Comparison of ENCODE assay signal across 8 cellular contexts in genomic region chr5:154197801-154198461, GRCh38. TPM values are rescaled to one million over a fixed set of nuclear protein-coding genes. Genes with fewer than 3 reads are reported as not detected.
DNase-seq lines count a peak whose midpoint lies in the region; ATAC-seq lines count a peak whose summit lies in the region.

No MANE protein-coding gene starts in this region.

- intact Hi-C loops in activated T-helper 2 cell treated with anti-CD3 and anti-CD28 coated beads, Interferon-gamma antibody, Interleukin-2, Interleukin-4, amounts not matched to agents 10 μg/mL and 5 μg/mL and 100 μg/mL, durations not matched to agents 14 hours and 24 hours and 36 hours (cut with micrococcal nuclease): loop anchor here (1.0 to 10.0 kb wide), 7 partner anchors 8 to 557 kb away; partner anchors contain the start of genes GALNT10, LARP1 and SAP30L
- intact Hi-C loops in posterior cingulate gyrus (cut with DNase I): loop anchor here (10.0 kb wide), 1 partner anchor 107 kb away; no protein-coding TSS in a partner anchor

- no peaks in the 10 kb centered on the region for H3K27me3 ChIP-seq in HAP-1 (ENCODE audit: low read depth)

- ATAC-seq in GM21619 (IDR thresholded peaks at IDR 0.05; ENCODE audit: unreplicated experiment) (peak; percentile 39), HG03039 (IDR thresholded peaks at IDR 0.05; ENCODE audit: unreplicated experiment) (no peak)

- in situ Hi-C loops in HAP-1 (cut with MboI; ENCODE audit: low sequenced_read_pairs): no loop called here

- H3K9me3 Mint-ChIP-seq in activated T-helper 2 cell treated with anti-CD3 and anti-CD28 coated beads, Interferon-gamma antibody, Interleukin-2, Interleukin-4, amounts not matched to agents 10 μg/mL and 5 μg/mL and 100 μg/mL, durations not matched to agents 14 hours and 24 hours and 36 hours: no peaks in the 10 kb centered on the region

- peaks cover 52% of the 10 kb centered on the region for H3K4me1 Mint-ChIP-seq in activated T-helper 2 cell treated with anti-CD3 and anti-CD28 coated beads, Interferon-gamma antibody, Interleukin-2, Interleukin-4, amounts not matched to agents 10 μg/mL and 5 μg/mL and 100 μg/mL, durations not matched to agents 14 hours and 24 hours and 36 hours (ENCODE audit: low read depth)

- H3K27ac Mint-ChIP-seq in activated T-helper 2 cell treated with anti-CD3 and anti-CD28 coated beads, Interferon-gamma antibody, Interleukin-2, Interleukin-4, amounts not matched to agents 10 μg/mL and 5 μg/mL and 100 μg/mL, durations not matched to agents 14 hours and 24 hours and 36 hours: peak overlapping the region; percentile 84

- no peaks in the 10 kb centered on the region for H3K27me3 Mint-ChIP-seq in activated T-helper 2 cell treated with anti-CD3 and anti-CD28 coated beads, Interferon-gamma antibody, Interleukin-2, Interleukin-4, amounts not matched to agents 10 μg/mL and 5 μg/mL and 100 μg/mL, durations not matched to agents 14 hours and 24 hours and 36 hours (ENCODE audit: low read depth)

- peak overlapping the region; percentile 22 for H3K4me3 Mint-ChIP-seq in activated T-helper 2 cell treated with anti-CD3 and anti-CD28 coated beads, Interferon-gamma antibody, Interleukin-2, Interleukin-4, amounts not matched to agents 10 μg/mL and 5 μg/mL and 100 μg/mL, durations not matched to agents 14 hours and 24 hours and 36 hours (ENCODE audit: low read depth)

- no peaks in the 10 kb centered on the region for H3K4me1 ChIP-seq in HAP-1

- no peak overlapping the region for H3K4me3 ChIP-seq in HAP-1

- DNase-seq in NCI-H510A treated with DMSO at 0.1 percent for 48 hours (lab: John Stamatoyannopoulos, UW): peak; percentile 89
- peak; percentile 52 for DNase-seq in activated T-helper 2 cell treated with anti-CD3 and anti-CD28 coated beads, Interferon-gamma antibody, Interleukin-2, Interleukin-4, amounts not matched to agents 10 μg/mL and 5 μg/mL and 100 μg/mL, durations not matched to agents 14 hours and 24 hours and 36 hours (ENCODE audit: low spot score)
- DNase-seq in mucosa of gallbladder (ENCODE audit: low spot score): peak; percentile 36
- DNase-seq in NCI-H1930 (lab: John Stamatoyannopoulos, UW): no peak
- no peak for DNase-seq in HAP-1 (ENCODE audit: low spot score in 2 of 2)
- no peak for DNase-seq in posterior cingulate gyrus

- H3K9me3 ChIP-seq in HAP-1: no peaks in the 10 kb centered on the region

- H3K36me3 ChIP-seq in HAP-1 (replicated peaks): no peaks in the 10 kb centered on the region

- peaks cover 46% of the 10 kb centered on the region for H3K36me3 Mint-ChIP-seq in activated T-helper 2 cell treated with anti-CD3 and anti-CD28 coated beads, Interferon-gamma antibody, Interleukin-2, Interleukin-4, amounts not matched to agents 10 μg/mL and 5 μg/mL and 100 μg/mL, durations not matched to agents 14 hours and 24 hours and 36 hours (ENCODE audit: low read depth)

RNA-seq across cellular contexts. Expression of gene GALNT10, which starts 7.4 kb away (rescaled TPM):
- total RNA-seq in activated T-helper 2 cell treated with anti-CD3 and anti-CD28 coated beads, Interferon-gamma antibody, Interleukin-2, Interleukin-4, amounts not matched to agents 10 μg/mL and 5 μg/mL and 100 μg/mL, durations not matched to agents 14 hours and 24 hours and 36 hours: 31.7 and 35.5 TPM in 2 replicates
- total RNA-seq in mucosa of gallbladder: 50.8 TPM

Comparison
In these comparisons a context has a peak if more than half of its experiments do, and no peak if none do; other contexts are left out.
1. DNase-seq: peak in NCI-H510A treated with DMSO at 0.1 percent for 48 hours (single experiment), activated T-helper 2 cell treated with anti-CD3 and anti-CD28 coated beads, Interferon-gamma antibody, Interleukin-2, Interleukin-4, amounts not matched to agents 10 μg/mL and 5 μg/mL and 100 μg/mL, durations not matched to agents 14 hours and 24 hours and 36 hours (single experiment) and mucosa of gallbladder (single experiment); none in NCI-H1930 (0 of 2), HAP-1 (0 of 2) and posterior cingulate gyrus (0 of 10).